In the genomic region with DNA sequence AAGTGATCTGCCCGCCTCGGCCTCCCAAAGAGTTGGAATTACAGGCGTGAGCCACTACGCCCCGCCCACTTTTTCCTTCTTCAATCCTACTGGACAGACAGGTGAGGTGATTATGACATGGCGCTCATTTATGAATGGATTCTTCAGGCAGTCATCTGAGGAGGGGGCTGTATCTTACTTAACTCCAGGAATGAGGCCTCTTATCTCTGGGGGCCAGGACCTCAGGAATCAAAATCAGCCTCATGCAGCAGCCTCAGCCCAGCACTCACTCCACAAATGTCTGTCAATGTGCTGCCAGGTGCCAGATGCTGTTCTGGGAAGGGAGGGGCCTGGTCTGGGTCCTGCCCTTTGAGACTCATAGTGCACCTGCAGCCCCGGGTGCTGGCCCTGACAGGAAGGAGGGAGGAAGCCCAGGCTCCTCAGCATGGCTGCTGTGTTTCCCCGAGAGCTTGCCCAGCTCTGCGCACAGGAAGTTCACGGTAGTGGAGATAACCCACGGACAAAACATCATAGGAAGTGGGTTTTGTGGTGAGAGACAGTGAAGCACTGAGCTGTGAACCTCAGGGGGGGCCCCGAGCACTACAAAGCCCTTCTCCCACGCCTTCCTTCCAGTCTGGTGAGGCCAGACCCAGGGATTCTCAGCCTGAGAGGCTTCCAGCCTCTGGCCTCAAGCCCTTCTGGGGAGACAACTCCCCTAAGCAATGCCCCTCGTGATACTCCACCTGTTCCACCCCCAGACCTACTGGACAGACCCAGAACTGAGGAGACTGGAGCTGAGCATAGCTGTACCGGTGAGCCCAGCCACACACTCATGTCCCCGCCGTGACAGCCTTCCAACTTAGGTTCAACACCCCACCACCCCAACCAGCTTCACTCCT, we compare ENCODE assay signal across 8 cellular contexts. TPM values are rescaled to one million over a fixed set of nuclear protein-coding genes. Genes with fewer than 3 reads are reported as not detected.
A peak's percentile ranks its signal among the peaks of the same experiment; 100 is the strongest.
DNase-seq lines count a peak whose midpoint lies in the region; ATAC-seq and TF ChIP-seq lines count a peak whose summit lies in the region.

No MANE protein-coding gene starts in this region.

- peaks cover 23% of the 10 kb centered on the region for H3K4me1 ChIP-seq in BE2C

- H3K9me3 ChIP-seq in BE2C: no peaks in the 10 kb centered on the region

- peaks cover 41% of the 10 kb centered on the region for H3K36me3 Mint-ChIP-seq in activated T-helper 2 cell treated with anti-CD3 and anti-CD28 coated beads, Interferon-gamma antibody, Interleukin-2, Interleukin-4, amounts not matched to agents 10 μg/mL and 5 μg/mL and 100 μg/mL, durations not matched to agents 14 hours and 24 hours and 36 hours (ENCODE audit: low read depth)

- no peaks in the 10 kb centered on the region for H3K9me3 Mint-ChIP-seq in activated T-helper 2 cell treated with anti-CD3 and anti-CD28 coated beads, Interferon-gamma antibody, Interleukin-2, Interleukin-4, amounts not matched to agents 10 μg/mL and 5 μg/mL and 100 μg/mL, durations not matched to agents 14 hours and 24 hours and 36 hours

- peaks cover 51% of the 10 kb centered on the region for H3K4me1 Mint-ChIP-seq in activated T-helper 2 cell treated with anti-CD3 and anti-CD28 coated beads, Interferon-gamma antibody, Interleukin-2, Interleukin-4, amounts not matched to agents 10 μg/mL and 5 μg/mL and 100 μg/mL, durations not matched to agents 14 hours and 24 hours and 36 hours (ENCODE audit: low read depth)

- H3K27me3 Mint-ChIP-seq in activated T-helper 2 cell treated with anti-CD3 and anti-CD28 coated beads, Interferon-gamma antibody, Interleukin-2, Interleukin-4, amounts not matched to agents 10 μg/mL and 5 μg/mL and 100 μg/mL, durations not matched to agents 14 hours and 24 hours and 36 hours (ENCODE audit: low read depth): no peaks in the 10 kb centered on the region

- peak overlapping the region; percentile 27 for H3K4me3 Mint-ChIP-seq in activated T-helper 2 cell treated with anti-CD3 and anti-CD28 coated beads, Interferon-gamma antibody, Interleukin-2, Interleukin-4, amounts not matched to agents 10 μg/mL and 5 μg/mL and 100 μg/mL, durations not matched to agents 14 hours and 24 hours and 36 hours (ENCODE audit: low read depth)

- H3K27ac Mint-ChIP-seq in activated T-helper 2 cell treated with anti-CD3 and anti-CD28 coated beads, Interferon-gamma antibody, Interleukin-2, Interleukin-4, amounts not matched to agents 10 μg/mL and 5 μg/mL and 100 μg/mL, durations not matched to agents 14 hours and 24 hours and 36 hours: peak overlapping the region; percentile 49

- H3K36me3 ChIP-seq in BE2C: no peaks in the 10 kb centered on the region; the same call in 1 of the 2 replicates

- intact Hi-C loops in activated T-helper 2 cell treated with anti-CD3 and anti-CD28 coated beads, Interferon-gamma antibody, Interleukin-2, Interleukin-4, amounts not matched to agents 10 μg/mL and 5 μg/mL and 100 μg/mL, durations not matched to agents 14 hours and 24 hours and 36 hours (cut with micrococcal nuclease): loop anchor here (1.0 kb wide), 2 partner anchors 22 to 603 kb away; a partner anchor contains a TSS
- intact Hi-C loops in left colon (cut with DNase I, micrococcal nuclease): no loop called here

- DNase-seq in BE2C (peak; percentile 46), GM19238 (ENCODE audit: insufficient read length, low spot score) (peak; percentile 99), SHP77 (lab: John Stamatoyannopoulos, UW) (peak; percentile 30 to 62), left colon (peak; percentile 79 to 84), NCI-H524 treated with DMSO at 0.1 percent for 48 hours (lab: John Stamatoyannopoulos, UW) (no peak)
- peak; percentile 87 for DNase-seq in activated T-helper 2 cell treated with anti-CD3 and anti-CD28 coated beads, Interferon-gamma antibody, Interleukin-2, Interleukin-4, amounts not matched to agents 10 μg/mL and 5 μg/mL and 100 μg/mL, durations not matched to agents 14 hours and 24 hours and 36 hours (ENCODE audit: low spot score)
- DNase-seq in stimulated activated CD8-positive, alpha-beta memory T cell treated with anti-CD3 and anti-CD28 coated beads, Interleukin-2, amount 100 ng/mL, for 1 hour (ENCODE audit: low read depth in 2 of 2): peak; percentile 69 to 76

- TF ChIP-seq CTCF in BE2C (IDR thresholded peaks at IDR 0.05; ENCODE audit: low read depth, low read length): no peak

- H3K4me3 ChIP-seq in BE2C (ENCODE audit: low read depth, low read length): no peak overlapping the region

- no peaks in the 10 kb centered on the region for H3K27me3 ChIP-seq in BE2C

- ATAC-seq in HG03280 (IDR thresholded peaks at IDR 0.05; ENCODE audit: unreplicated experiment) (peak; percentile 97), left colon (peak; percentile 95)

RNA-seq across cellular contexts. Expression of a gene that starts 22.3 kb away (rescaled TPM):
- polyA plus RNA-seq in BE2C (2012; ENCODE audit: insufficient read depth, insufficient read length, low read depth): 5.9 TPM
- total RNA-seq in activated T-helper 2 cell treated with anti-CD3 and anti-CD28 coated beads, Interferon-gamma antibody, Interleukin-2, Interleukin-4, amounts not matched to agents 10 μg/mL and 5 μg/mL and 100 μg/mL, durations not matched to agents 14 hours and 24 hours and 36 hours: 19.9 and 22.7 TPM in 2 replicates
- total RNA-seq in left colon: 10 to 100 TPM; 31.4 to 41.0 TPM

RNA-seq across cellular contexts. Expression of a gene that starts 22.4 kb away (rescaled TPM):
- polyA plus RNA-seq in BE2C (2012; ENCODE audit: insufficient read depth, insufficient read length, low read depth): not detected
- total RNA-seq in activated T-helper 2 cell treated with anti-CD3 and anti-CD28 coated beads, Interferon-gamma antibody, Interleukin-2, Interleukin-4, amounts not matched to agents 10 μg/mL and 5 μg/mL and 100 μg/mL, durations not matched to agents 14 hours and 24 hours and 36 hours: not detected in 2 replicates
- total RNA-seq in left colon: not detected

RNA-seq across cellular contexts. Expression of a gene that starts 44.9 kb away (rescaled TPM):
- polyA plus RNA-seq in BE2C (2012; ENCODE audit: insufficient read depth, insufficient read length, low read depth): not detected
- total RNA-seq in activated T-helper 2 cell treated with anti-CD3 and anti-CD28 coated beads, Interferon-gamma antibody, Interleukin-2, Interleukin-4, amounts not matched to agents 10 μg/mL and 5 μg/mL and 100 μg/mL, durations not matched to agents 14 hours and 24 hours and 36 hours: 45.8 and 47.0 TPM in 2 replicates
- 1 to 10 TPM; 6.3 to 8.0 TPM for total RNA-seq in left colon

RNA-seq across cellular contexts. Expression of a gene that starts 55.8 kb away (rescaled TPM):
- 12.2 TPM for polyA plus RNA-seq in BE2C (2012; ENCODE audit: insufficient read depth, insufficient read length, low read depth)
- total RNA-seq in activated T-helper 2 cell treated with anti-CD3 and anti-CD28 coated beads, Interferon-gamma antibody, Interleukin-2, Interleukin-4, amounts not matched to agents 10 μg/mL and 5 μg/mL and 100 μg/mL, durations not matched to agents 14 hours and 24 hours and 36 hours: 1.6 and 2.6 TPM in 2 replicates
- 1 to 10 TPM in 1 of 2 donors, under 1 TPM in 1; 0.67 to 1.8 TPM for total RNA-seq in left colon
